In genomic region chr3:141338881-141339280, GRCh38 we compare ENCODE assay signal across 29 cellular contexts.
"Had no signal": no experiment of that assay in that cellular context is flagged by ENCODE, and none has a peak within 500 bp of the region (broad histone marks: within the 10 kb centered on the region; RNA-seq: fewer than 3 reads in every experiment).

No MANE protein-coding gene starts in this region.

- H3K9me3 ChIP-seq: SJCRH30, SK-N-SH had no signal

- ATAC-seq: activated T-helper 17 cell treated with anti-CD3 and anti-CD28 coated beads, Interleukin-2, amount 50 U/mL, for 72 hours; Panc1; Right ventricle myocardium inferior had no signal

- H3K27me3 ChIP-seq: brain microvascular endothelial cell, cardiac muscle cell, SJCRH30 had no signal

- H3K36me3 ChIP-seq: brain microvascular endothelial cell, cardiac muscle cell, SJCRH30 had no signal

- H3K4me3 ChIP-seq: cardiac muscle cell, SJCRH30 had no signal

- H3K27ac ChIP-seq: brain microvascular endothelial cell, cardiac muscle cell, SJCRH30, VCaP had no signal

- DNase-seq: activated CD4-positive, alpha-beta memory T cell treated with anti-CD3 and anti-CD28 coated beads, Interleukin-2, amount 10 ng/mL, durations not matched to agents 7 days and 5 days; activated CD4-positive, alpha-beta T cell treated with anti-CD3 and anti-CD28 coated beads, Interleukin-2, amount 50 U/mL, for 1 hour; activated CD4-positive, CD25-positive, alpha-beta regulatory T cell; activated gamma-delta T cell; activated naive CD4-positive, alpha-beta T cell treated with anti-CD3 and anti-CD28 coated beads for 36 hours; activated T-cell treated with anti-CD3 and anti-CD28 coated beads for 4 hours; activated T-cell treated with anti-CD3 and anti-CD28 coated beads, Interleukin-2, amount 50 U/mL, for 48 hours; amygdala; brain microvascular endothelial cell; Karpas-422; NCI-H1092; NCI-H1417; NCI-H2029; NCI-H2107; NCI-H2171 treated with DMSO at 0.1 percent for 48 hours; NCI-H345; NCI-H510A; NCI-H526 treated with DMSO at 0.1 percent for 48 hours; NK-92 treated with Interleukin-12 subunit alpha and Interleukin-12 subunit beta, amount 100 ng/mL, for 24 hours; OCI-M1; RPMI8226; SJCRH30; SK-N-SH; T-helper 1 cell had no signal
